ENCODE assay signal across 1 cellular context in genomic region chr5:84249918-84250635, GRCh38.
TF ChIP-seq lines count a peak whose summit lies in the region.

No MANE protein-coding gene starts in this region.

TF ChIP-seq in GM23338, 12 proteins besides CTCF, POLR2A, EP300 and RAD21 (continued from another document):
- TF ChIP-seq REST (IDR thresholded peaks at IDR 0.05; ENCODE audit: unreplicated experiment) (no peak), ZNF331 (CRISPR knock-in tag; IDR thresholded peaks at IDR 0.05; ENCODE audit: low read depth) (no peak), CREB1 (CRISPR knock-in tag; IDR thresholded peaks at IDR 0.05; ENCODE audit: low read depth) (no peak), EZH2 (IDR thresholded peaks at IDR 0.05; ENCODE audit: low read depth, unreplicated experiment) (no peak)
